ENCODE assay signal across 8 cellular contexts in genomic region chr6:14108571-14109410, GRCh38. TPM values are rescaled to one million over a fixed set of nuclear protein-coding genes. Genes with fewer than 3 reads are reported as not detected.
A peak's percentile ranks its signal among the peaks of the same experiment; 100 is the strongest.
DNase-seq lines count a peak whose midpoint lies in the region; ATAC-seq and TF ChIP-seq lines count a peak whose summit lies in the region.

No MANE protein-coding gene starts in this region.

- H3K27me3 ChIP-seq in colonic mucosa (no peaks in the 10 kb centered on the region), thymus (ENCODE audit: control insufficient read depth, insufficient read depth) (no peaks in the 10 kb centered on the region)

- no peak overlapping the region for H3K4me3 Mint-ChIP-seq in mesothelial cell of epicardium

- no peak overlapping the region for H3K27ac ChIP-seq in colonic mucosa
- peak overlapping the region; percentile 27 for H3K27ac ChIP-seq in thymus (ENCODE audit: low read depth)

- DNase-seq in AML-193 (lab: John Stamatoyannopoulos, UW), result peak; percentile 88 to 92
- peak; percentile 76 for DNase-seq in NOMO-1 treated with dmso at 0.1 percent for 144 hours (lab: John Stamatoyannopoulos, UW; ENCODE audit: unreplicated experiment)
- peak; percentile 28 for DNase-seq in colonic mucosa
- DNase-seq in mesothelial cell of epicardium (ENCODE audit: low spot score in 2 of 2, unreplicated experiment in 2 of 2), result no peak
- DNase-seq in LoVo (ENCODE audit: low spot score), result no peak

- H3K36me3 ChIP-seq in colonic mucosa, result no peaks in the 10 kb centered on the region
- no peaks in the 10 kb centered on the region for H3K36me3 ChIP-seq in thymus (ENCODE audit: control insufficient read depth, insufficient read depth)

- no peak overlapping the region for H3K9ac ChIP-seq in colonic mucosa (ENCODE audit: low read depth in 2 of 2, low read length in 2 of 2)

- ATAC-seq in GM18861 (IDR thresholded peaks at IDR 0.05; ENCODE audit: unreplicated experiment) (peak; percentile 58), HG02973 (IDR thresholded peaks at IDR 0.05; ENCODE audit: unreplicated experiment) (peak; percentile 64)

- WGBS in thymus, result 34% methylated on average over 14 of the region's 14 CpGs

- H3K9me3 Mint-ChIP-seq in mesothelial cell of epicardium, result peaks cover 15% of the 10 kb centered on the region

- no peaks in the 10 kb centered on the region for H3K4me1 Mint-ChIP-seq in mesothelial cell of epicardium

- TF ChIP-seq CTCF in colonic mucosa (IDR thresholded peaks at IDR 0.05) (no peak), mesothelial cell of epicardium (IDR thresholded peaks at IDR 0.05; ENCODE audit: unreplicated experiment) (no peak)

- H3K9me3 ChIP-seq in colonic mucosa (no peaks in the 10 kb centered on the region), thymus (ENCODE audit: control insufficient read depth) (peaks cover 1% of the 10 kb centered on the region)

- peaks cover 19% of the 10 kb centered on the region for H3K27me3 Mint-ChIP-seq in mesothelial cell of epicardium (ENCODE audit: low read depth)

- intact Hi-C loops in colonic mucosa (cut with DNase I), result no loop called here

- H3K4me1 ChIP-seq in colonic mucosa (no peaks in the 10 kb centered on the region), thymus (ENCODE audit: control insufficient read depth, insufficient read depth, low read length) (no peaks in the 10 kb centered on the region)

- no peak overlapping the region for H3K4me3 ChIP-seq in colonic mucosa
- H3K4me3 ChIP-seq in thymus (ENCODE audit: low read length), result no peak overlapping the region

- H3K27ac Mint-ChIP-seq in mesothelial cell of epicardium, result no peak overlapping the region

- H3K36me3 Mint-ChIP-seq in mesothelial cell of epicardium, result no peaks in the 10 kb centered on the region

RNA-seq across cellular contexts. Expression of gene CD83, which starts 8.8 kb away (rescaled TPM):
- total RNA-seq in colonic mucosa, result 1 to 10 TPM; 2.8 TPM
- 21.6 TPM for polyA plus RNA-seq in thymus
- total RNA-seq in mesothelial cell of epicardium, result 6.7 to 7.4 TPM (median 7.2 TPM) in 3 replicates

Comparison
In these comparisons a context has a peak if more than half of its experiments do, and no peak if none do; other contexts are left out.
1. DNase-seq: peak in AML-193 (2 of 2), NOMO-1 treated with dmso at 0.1 percent for 144 hours (single experiment) and colonic mucosa (single experiment); none in mesothelial cell of epicardium (0 of 2) and LoVo (single experiment).